9 cellular contexts compared by ENCODE assay signal in the genomic region with DNA sequence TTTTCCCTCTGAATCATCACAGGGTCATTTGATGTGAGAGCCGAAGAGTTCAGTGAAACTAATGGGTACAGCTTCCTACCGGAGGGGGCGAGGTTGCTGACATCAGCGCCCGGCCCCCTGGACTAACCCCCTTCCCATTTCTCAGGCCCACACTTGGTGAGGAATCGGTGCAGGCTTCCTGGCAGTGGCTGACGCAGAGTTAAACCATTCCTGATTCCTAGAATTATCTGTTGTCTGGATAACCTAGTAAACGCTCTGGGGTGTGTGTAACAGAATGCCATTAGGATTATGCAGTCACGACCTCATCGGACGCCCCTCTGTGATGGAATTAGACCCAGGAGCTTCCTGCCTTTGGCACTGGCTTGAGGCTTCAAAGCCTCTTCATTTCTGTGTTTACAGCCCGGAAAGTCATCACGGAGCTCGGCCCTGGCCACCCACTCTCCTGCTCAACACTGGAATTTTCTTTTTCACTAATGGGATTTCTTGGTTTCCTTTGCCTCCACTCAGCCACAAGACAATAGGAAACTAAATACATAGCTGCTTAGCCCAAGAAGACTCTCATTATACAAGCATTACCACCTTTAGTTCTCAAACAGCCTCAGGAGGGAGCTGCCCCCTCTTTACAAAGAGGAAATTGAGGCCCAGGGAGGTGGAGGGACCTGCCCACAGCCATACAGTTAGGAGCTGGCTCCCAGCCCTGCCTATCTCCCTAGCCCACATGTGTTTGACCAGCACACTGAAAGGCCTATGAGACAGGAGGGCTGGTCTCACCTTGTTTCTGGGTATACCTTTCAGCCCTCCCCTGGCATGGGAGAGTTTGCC.
DNase-seq lines count a peak whose midpoint lies in the region; ATAC-seq, FAIRE-seq and TF ChIP-seq lines count a peak whose summit lies in the region.
"Had no signal": no experiment of that assay in that cellular context is flagged by ENCODE, and none has a peak within 500 bp of the region (broad histone marks: within the 10 kb centered on the region; RNA-seq: fewer than 3 reads in every experiment).

No MANE protein-coding gene starts in this region.

- peak overlapping the region; percentile 74 for H3K27ac Mint-ChIP-seq in activated naive CD8-positive, alpha-beta T cell treated with anti-CD3 and anti-CD28 coated beads, Interleukin-2, amount 10 ng/mL, durations not matched to agents 7 days and 5 days

- H3K4me1 ChIP-seq in smooth muscle cell (ENCODE audit: low read depth) = peaks cover 27% of the 10 kb centered on the region

- no peaks in the 10 kb centered on the region for H4K20me1 ChIP-seq in smooth muscle cell (ENCODE audit: low read depth)

- POLR2A ChIA-PET in activated naive CD8-positive, alpha-beta T cell treated with anti-CD3 and anti-CD28 coated beads, Interleukin-2, amount 10 ng/mL, durations not matched to agents 7 days and 5 days (lab: Charles Lee) = interaction anchor here (0.7 to 1.4 kb wide), 2 partner anchors 35 to 127 kb away, joined by 4 read pairs; a partner anchor contains a TSS

- DNase-seq in H54 (ENCODE audit: insufficient read length, low spot score) = peak; percentile 76
- DNase-seq in activated naive CD8-positive, alpha-beta T cell treated with anti-CD3 and anti-CD28 coated beads, Interleukin-2, amount 10 ng/mL, durations not matched to agents 7 days and 5 days = no peak
- peak; percentile 74 for DNase-seq in hepatic stellate cell (ENCODE audit: low spot score)
- DNase-seq in smooth muscle cell (lab: John Stamatoyannopoulos, UW; ENCODE audit: unreplicated experiment) = peak; percentile 20
- DNase-seq in GDM1 (lab: John Stamatoyannopoulos, UW) = no peak
- DNase-seq in OCI-M2 (lab: John Stamatoyannopoulos, UW; ENCODE audit: unreplicated experiment) = no peak
- DNase-seq in NCI-H510A treated with DMSO at 0.1 percent for 48 hours (lab: John Stamatoyannopoulos, UW) = no peak
- no peak for DNase-seq in foreskin melanocyte

- H3K27me3 Mint-ChIP-seq in activated naive CD8-positive, alpha-beta T cell treated with anti-CD3 and anti-CD28 coated beads, Interleukin-2, amount 10 ng/mL, durations not matched to agents 7 days and 5 days = no peaks in the 10 kb centered on the region

- H3K4me3 ChIP-seq in smooth muscle cell = no peak overlapping the region

- no peaks in the 10 kb centered on the region for H3K36me3 Mint-ChIP-seq in activated naive CD8-positive, alpha-beta T cell treated with anti-CD3 and anti-CD28 coated beads, Interleukin-2, amount 10 ng/mL, durations not matched to agents 7 days and 5 days

- H3K79me2 ChIP-seq in smooth muscle cell (ENCODE audit: low read depth) = no peaks in the 10 kb centered on the region

- peaks cover 10% of the 10 kb centered on the region for H3K4me1 Mint-ChIP-seq in activated naive CD8-positive, alpha-beta T cell treated with anti-CD3 and anti-CD28 coated beads, Interleukin-2, amount 10 ng/mL, durations not matched to agents 7 days and 5 days

- peak overlapping the region; percentile 99 for H3K27ac ChIP-seq in smooth muscle cell (ENCODE audit: low read depth)
- H3K27ac ChIP-seq: VCaP had no signal

- H3K27me3 ChIP-seq in smooth muscle cell (ENCODE audit: low read depth) = no peaks in the 10 kb centered on the region

- H3K9me3 Mint-ChIP-seq in activated naive CD8-positive, alpha-beta T cell treated with anti-CD3 and anti-CD28 coated beads, Interleukin-2, amount 10 ng/mL, durations not matched to agents 7 days and 5 days = no peaks in the 10 kb centered on the region

- TF ChIP-seq POLR2A in H54 (IDR thresholded peaks at IDR 0.05; ENCODE audit: low read depth, low read length) = no peak

- H3K9me3 ChIP-seq in smooth muscle cell (replicated peaks; ENCODE audit: low read depth) = no peaks in the 10 kb centered on the region

- 10% methylated on average over 14 of the region's 14 CpGs for WGBS in smooth muscle cell (ENCODE audit: low lambda C conversion rate)

- peak overlapping the region; percentile 37 for H3K4me3 Mint-ChIP-seq in activated naive CD8-positive, alpha-beta T cell treated with anti-CD3 and anti-CD28 coated beads, Interleukin-2, amount 10 ng/mL, durations not matched to agents 7 days and 5 days

- no peak for TF ChIP-seq CTCF in smooth muscle cell (IDR thresholded peaks at IDR 0.05; ENCODE audit: borderline replicate concordance, insufficient read depth, poor library complexity, severe bottlenecking)

- no peak for ATAC-seq in activated naive CD8-positive, alpha-beta T cell treated with anti-CD3 and anti-CD28 coated beads, Interleukin-2, amount 10 ng/mL, durations not matched to agents 7 days and 5 days (ENCODE audit: low read depth)

- no peak for FAIRE-seq in H54 (lab: Jason Lieb, UNC)

- H3K9ac ChIP-seq in smooth muscle cell (ENCODE audit: low read depth) = peak overlapping the region; percentile 90

- H2AFZ ChIP-seq in smooth muscle cell (ENCODE audit: low read depth) = no peak overlapping the region

- peak overlapping the region; percentile 42 for H3K4me2 ChIP-seq in smooth muscle cell

- H3F3A ChIP-seq in smooth muscle cell (ENCODE audit: low read depth) = peaks cover 35% of the 10 kb centered on the region

- no peaks in the 10 kb centered on the region for H3K36me3 ChIP-seq in smooth muscle cell (ENCODE audit: low read depth)

Comparison
In these comparisons a context has a peak if more than half of its experiments do, and no peak if none do; other contexts are left out.
1. DNase-seq: peak in H54 (single experiment), hepatic stellate cell (single experiment) and smooth muscle cell (single experiment); none in activated naive CD8-positive, alpha-beta T cell treated with anti-CD3 and anti-CD28 coated beads, Interleukin-2, amount 10 ng/mL, durations not matched to agents 7 days and 5 days (single experiment), GDM1 (single experiment), OCI-M2 (single experiment), NCI-H510A treated with DMSO at 0.1 percent for 48 hours (single experiment) and foreskin melanocyte (single experiment).